In the genomic region with DNA sequence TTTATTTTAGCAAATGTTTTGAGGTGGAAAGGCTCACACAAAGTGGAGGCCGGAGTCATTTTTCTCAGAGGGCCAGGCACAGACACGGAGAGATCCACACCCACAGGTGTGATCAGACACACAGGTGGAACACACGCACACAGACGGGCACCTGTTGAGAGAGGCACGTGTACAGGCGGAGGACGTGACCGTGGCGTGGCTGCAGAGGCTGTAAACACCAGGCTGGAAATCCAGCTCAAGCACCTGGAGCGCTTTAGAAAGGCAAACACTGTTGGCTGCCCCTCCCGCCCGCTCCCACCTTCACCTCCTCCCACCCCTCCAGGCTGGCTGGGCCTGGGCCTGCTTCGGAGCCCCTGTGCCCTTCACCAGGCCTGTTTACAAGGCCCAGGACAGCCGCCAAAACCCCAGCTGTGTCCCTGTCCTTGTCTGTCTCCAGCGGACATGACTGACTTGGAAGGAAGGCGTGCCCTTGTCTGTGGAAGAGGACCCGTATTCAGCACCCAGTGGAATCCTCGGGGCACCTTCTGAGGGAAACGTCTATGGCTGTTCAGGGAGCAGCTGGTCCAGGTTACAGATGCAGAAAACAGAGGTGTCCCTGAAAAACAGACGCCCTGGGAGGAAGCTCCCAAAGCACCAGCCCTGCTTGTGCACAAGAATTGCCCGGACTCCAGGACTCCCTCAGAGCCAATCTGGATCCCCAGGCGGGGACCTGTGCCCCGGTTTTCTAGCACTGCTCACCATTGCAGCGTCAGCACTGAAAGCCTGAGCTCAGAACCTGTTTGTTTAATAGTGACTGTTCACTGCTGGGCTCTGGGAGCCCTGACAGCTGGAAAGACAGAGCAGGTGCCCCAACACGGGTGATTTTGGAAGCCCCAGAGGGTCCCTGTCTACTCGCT, we compare ENCODE assay signal across 1 cellular context.
TF ChIP-seq lines count a peak whose summit lies in the region.

No MANE protein-coding gene starts in this region.

TF ChIP-seq in HepG2, 621 proteins besides CTCF, POLR2A, EP300 and RAD21 (continued from another document and continues in another):
- TF ChIP-seq, protein P1, sequence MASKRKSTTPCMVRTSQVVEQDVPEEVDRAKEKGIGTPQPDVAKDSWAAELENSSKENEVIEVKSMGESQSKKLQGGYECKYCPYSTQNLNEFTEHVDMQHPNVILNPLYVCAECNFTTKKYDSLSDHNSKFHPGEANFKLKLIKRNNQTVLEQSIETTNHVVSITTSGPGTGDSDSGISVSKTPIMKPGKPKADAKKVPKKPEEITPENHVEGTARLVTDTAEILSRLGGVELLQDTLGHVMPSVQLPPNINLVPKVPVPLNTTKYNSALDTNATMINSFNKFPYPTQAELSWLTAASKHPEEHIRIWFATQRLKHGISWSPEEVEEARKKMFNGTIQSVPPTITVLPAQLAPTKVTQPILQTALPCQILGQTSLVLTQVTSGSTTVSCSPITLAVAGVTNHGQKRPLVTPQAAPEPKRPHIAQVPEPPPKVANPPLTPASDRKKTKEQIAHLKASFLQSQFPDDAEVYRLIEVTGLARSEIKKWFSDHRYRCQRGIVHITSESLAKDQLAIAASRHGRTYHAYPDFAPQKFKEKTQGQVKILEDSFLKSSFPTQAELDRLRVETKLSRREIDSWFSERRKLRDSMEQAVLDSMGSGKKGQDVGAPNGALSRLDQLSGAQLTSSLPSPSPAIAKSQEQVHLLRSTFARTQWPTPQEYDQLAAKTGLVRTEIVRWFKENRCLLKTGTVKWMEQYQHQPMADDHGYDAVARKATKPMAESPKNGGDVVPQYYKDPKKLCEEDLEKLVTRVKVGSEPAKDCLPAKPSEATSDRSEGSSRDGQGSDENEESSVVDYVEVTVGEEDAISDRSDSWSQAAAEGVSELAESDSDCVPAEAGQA (IDR thresholded peaks at IDR 0.05; ENCODE audit: low read depth) = no peak
- TF ChIP-seq, protein P1 (CRISPR knock-in tag; IDR thresholded peaks at IDR 0.05; ENCODE audit: borderline replicate concordance) = no peak
- TF ChIP-seq JUN (CRISPR knock-in tag; IDR thresholded peaks at IDR 0.05) (no peak), TCF12 (IDR thresholded peaks at IDR 0.05) (no peak), TCF12 (CRISPR knock-in tag; IDR thresholded peaks at IDR 0.05) (peak; percentile 67), ZNF713 (CRISPR knock-in tag; IDR thresholded peaks at IDR 0.05) (no peak), ZNF230 (CRISPR knock-in tag; IDR thresholded peaks at IDR 0.05) (no peak), NCOA1 (CRISPR knock-in tag; IDR thresholded peaks at IDR 0.05) (0 out of 2 replicates have a peak, but pooled peaks have one; percentile 10), HIVEP1 (CRISPR knock-in tag; IDR thresholded peaks at IDR 0.05) (peak; percentile 48; the same call in 1 of the 2 replicates), RARA (CRISPR knock-in tag; IDR thresholded peaks at IDR 0.05) (peak; percentile 63), MIER3 (CRISPR knock-in tag; IDR thresholded peaks at IDR 0.05; ENCODE audit: borderline replicate concordance) (no peak), ARNTL (CRISPR knock-in tag; IDR thresholded peaks at IDR 0.05) (peak; percentile 87; the same call in 1 of the 2 replicates), RELA (CRISPR knock-in tag; IDR thresholded peaks at IDR 0.05) (no peak; the same call in 1 of the 2 replicates), ZNF30 (CRISPR knock-in tag; IDR thresholded peaks at IDR 0.05) (peak; percentile 28; the same call in 1 of the 2 replicates), ZNF329 (CRISPR knock-in tag; IDR thresholded peaks at IDR 0.05; ENCODE audit: low read depth) (no peak), ZNF180 (CRISPR knock-in tag; IDR thresholded peaks at IDR 0.05; ENCODE audit: borderline replicate concordance, low read depth) (no peak), SNRNP70 (IDR thresholded peaks at IDR 0.05; ENCODE audit: low read depth, low read length) (no peak), FOXM1 (CRISPR knock-in tag; IDR thresholded peaks at IDR 0.05) (no peak)
- TF ChIP-seq, protein P2, sequence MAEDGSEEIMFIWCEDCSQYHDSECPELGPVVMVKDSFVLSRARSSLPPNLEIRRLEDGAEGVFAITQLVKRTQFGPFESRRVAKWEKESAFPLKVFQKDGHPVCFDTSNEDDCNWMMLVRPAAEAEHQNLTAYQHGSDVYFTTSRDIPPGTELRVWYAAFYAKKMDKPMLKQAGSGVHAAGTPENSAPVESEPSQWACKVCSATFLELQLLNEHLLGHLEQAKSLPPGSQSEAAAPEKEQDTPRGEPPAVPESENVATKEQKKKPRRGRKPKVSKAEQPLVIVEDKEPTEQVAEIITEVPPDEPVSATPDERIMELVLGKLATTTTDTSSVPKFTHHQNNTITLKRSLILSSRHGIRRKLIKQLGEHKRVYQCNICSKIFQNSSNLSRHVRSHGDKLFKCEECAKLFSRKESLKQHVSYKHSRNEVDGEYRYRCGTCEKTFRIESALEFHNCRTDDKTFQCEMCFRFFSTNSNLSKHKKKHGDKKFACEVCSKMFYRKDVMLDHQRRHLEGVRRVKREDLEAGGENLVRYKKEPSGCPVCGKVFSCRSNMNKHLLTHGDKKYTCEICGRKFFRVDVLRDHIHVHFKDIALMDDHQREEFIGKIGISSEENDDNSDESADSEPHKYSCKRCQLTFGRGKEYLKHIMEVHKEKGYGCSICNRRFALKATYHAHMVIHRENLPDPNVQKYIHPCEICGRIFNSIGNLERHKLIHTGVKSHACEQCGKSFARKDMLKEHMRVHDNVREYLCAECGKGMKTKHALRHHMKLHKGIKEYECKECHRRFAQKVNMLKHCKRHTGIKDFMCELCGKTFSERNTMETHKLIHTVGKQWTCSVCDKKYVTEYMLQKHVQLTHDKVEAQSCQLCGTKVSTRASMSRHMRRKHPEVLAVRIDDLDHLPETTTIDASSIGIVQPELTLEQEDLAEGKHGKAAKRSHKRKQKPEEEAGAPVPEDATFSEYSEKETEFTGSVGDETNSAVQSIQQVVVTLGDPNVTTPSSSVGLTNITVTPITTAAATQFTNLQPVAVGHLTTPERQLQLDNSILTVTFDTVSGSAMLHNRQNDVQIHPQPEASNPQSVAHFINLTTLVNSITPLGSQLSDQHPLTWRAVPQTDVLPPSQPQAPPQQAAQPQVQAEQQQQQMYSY (CRISPR knock-in tag; IDR thresholded peaks at IDR 0.05) = peak; percentile 12; the same call in 1 of the 2 replicates
- TF ChIP-seq, protein P3, sequence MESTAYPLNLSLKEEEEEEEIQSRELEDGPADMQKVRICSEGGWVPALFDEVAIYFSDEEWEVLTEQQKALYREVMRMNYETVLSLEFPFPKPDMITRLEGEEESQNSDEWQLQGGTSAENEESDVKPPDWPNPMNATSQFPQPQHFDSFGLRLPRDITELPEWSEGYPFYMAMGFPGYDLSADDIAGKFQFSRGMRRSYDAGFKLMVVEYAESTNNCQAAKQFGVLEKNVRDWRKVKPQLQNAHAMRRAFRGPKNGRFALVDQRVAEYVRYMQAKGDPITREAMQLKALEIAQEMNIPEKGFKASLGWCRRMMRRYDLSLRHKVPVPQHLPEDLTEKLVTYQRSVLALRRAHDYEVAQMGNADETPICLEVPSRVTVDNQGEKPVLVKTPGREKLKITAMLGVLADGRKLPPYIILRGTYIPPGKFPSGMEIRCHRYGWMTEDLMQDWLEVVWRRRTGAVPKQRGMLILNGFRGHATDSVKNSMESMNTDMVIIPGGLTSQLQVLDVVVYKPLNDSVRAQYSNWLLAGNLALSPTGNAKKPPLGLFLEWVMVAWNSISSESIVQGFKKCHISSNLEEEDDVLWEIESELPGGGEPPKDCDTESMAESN (CRISPR knock-in tag; conservative IDR thresholded peaks at IDR 0.05) = no peak
- TF ChIP-seq, protein P4, sequence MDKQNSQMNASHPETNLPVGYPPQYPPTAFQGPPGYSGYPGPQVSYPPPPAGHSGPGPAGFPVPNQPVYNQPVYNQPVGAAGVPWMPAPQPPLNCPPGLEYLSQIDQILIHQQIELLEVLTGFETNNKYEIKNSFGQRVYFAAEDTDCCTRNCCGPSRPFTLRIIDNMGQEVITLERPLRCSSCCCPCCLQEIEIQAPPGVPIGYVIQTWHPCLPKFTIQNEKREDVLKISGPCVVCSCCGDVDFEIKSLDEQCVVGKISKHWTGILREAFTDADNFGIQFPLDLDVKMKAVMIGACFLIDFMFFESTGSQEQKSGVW (CRISPR knock-in tag; IDR thresholded peaks at IDR 0.05; ENCODE audit: borderline replicate concordance) = no peak
- TF ChIP-seq, protein P5, sequence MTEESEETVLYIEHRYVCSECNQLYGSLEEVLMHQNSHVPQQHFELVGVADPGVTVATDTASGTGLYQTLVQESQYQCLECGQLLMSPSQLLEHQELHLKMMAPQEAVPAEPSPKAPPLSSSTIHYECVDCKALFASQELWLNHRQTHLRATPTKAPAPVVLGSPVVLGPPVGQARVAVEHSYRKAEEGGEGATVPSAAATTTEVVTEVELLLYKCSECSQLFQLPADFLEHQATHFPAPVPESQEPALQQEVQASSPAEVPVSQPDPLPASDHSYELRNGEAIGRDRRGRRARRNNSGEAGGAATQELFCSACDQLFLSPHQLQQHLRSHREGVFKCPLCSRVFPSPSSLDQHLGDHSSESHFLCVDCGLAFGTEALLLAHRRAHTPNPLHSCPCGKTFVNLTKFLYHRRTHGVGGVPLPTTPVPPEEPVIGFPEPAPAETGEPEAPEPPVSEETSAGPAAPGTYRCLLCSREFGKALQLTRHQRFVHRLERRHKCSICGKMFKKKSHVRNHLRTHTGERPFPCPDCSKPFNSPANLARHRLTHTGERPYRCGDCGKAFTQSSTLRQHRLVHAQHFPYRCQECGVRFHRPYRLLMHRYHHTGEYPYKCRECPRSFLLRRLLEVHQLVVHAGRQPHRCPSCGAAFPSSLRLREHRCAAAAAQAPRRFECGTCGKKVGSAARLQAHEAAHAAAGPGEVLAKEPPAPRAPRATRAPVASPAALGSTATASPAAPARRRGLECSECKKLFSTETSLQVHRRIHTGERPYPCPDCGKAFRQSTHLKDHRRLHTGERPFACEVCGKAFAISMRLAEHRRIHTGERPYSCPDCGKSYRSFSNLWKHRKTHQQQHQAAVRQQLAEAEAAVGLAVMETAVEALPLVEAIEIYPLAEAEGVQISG (CRISPR knock-in tag; IDR thresholded peaks at IDR 0.05) = peak; percentile 49; the same call in 1 of the 2 replicates
- TF ChIP-seq, protein P6, sequence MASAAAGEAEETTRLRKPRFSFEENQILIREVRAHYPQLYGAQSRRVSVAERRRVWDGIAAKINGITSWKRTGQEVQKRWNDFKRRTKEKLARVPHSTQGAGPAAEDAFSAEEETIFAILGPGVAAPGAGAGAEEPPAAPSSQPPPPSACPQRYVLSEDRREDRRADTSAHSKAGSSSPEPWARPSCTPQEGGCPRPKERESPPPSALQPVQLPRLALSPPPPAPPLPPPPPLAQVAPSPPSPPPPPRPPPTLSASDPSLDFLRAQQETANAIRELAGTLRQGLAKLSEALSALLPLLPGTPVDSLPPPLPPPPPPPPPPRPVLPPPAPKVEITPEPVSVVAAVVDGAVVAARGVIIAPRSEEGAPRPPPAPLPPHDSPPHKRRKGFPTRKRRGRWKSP (CRISPR knock-in tag; IDR thresholded peaks at IDR 0.05) = no peak
- TF ChIP-seq, protein P7, sequence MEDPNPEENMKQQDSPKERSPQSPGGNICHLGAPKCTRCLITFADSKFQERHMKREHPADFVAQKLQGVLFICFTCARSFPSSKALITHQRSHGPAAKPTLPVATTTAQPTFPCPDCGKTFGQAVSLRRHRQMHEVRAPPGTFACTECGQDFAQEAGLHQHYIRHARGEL (CRISPR knock-in tag; IDR thresholded peaks at IDR 0.05) = no peak
- TF ChIP-seq, protein P8, sequence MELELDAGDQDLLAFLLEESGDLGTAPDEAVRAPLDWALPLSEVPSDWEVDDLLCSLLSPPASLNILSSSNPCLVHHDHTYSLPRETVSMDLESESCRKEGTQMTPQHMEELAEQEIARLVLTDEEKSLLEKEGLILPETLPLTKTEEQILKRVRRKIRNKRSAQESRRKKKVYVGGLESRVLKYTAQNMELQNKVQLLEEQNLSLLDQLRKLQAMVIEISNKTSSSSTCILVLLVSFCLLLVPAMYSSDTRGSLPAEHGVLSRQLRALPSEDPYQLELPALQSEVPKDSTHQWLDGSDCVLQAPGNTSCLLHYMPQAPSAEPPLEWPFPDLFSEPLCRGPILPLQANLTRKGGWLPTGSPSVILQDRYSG (CRISPR knock-in tag; IDR thresholded peaks at IDR 0.05) = no peak
- TF ChIP-seq, protein P9, sequence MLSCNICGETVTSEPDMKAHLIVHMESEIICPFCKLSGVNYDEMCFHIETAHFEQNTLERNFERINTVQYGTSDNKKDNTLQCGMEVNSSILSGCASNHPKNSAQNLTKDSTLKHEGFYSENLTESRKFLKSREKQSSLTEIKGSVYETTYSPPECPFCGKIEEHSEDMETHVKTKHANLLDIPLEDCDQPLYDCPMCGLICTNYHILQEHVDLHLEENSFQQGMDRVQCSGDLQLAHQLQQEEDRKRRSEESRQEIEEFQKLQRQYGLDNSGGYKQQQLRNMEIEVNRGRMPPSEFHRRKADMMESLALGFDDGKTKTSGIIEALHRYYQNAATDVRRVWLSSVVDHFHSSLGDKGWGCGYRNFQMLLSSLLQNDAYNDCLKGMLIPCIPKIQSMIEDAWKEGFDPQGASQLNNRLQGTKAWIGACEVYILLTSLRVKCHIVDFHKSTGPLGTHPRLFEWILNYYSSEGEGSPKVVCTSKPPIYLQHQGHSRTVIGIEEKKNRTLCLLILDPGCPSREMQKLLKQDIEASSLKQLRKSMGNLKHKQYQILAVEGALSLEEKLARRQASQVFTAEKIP (CRISPR knock-in tag; IDR thresholded peaks at IDR 0.05; ENCODE audit: borderline replicate concordance) = no peak
- TF ChIP-seq, protein P10, sequence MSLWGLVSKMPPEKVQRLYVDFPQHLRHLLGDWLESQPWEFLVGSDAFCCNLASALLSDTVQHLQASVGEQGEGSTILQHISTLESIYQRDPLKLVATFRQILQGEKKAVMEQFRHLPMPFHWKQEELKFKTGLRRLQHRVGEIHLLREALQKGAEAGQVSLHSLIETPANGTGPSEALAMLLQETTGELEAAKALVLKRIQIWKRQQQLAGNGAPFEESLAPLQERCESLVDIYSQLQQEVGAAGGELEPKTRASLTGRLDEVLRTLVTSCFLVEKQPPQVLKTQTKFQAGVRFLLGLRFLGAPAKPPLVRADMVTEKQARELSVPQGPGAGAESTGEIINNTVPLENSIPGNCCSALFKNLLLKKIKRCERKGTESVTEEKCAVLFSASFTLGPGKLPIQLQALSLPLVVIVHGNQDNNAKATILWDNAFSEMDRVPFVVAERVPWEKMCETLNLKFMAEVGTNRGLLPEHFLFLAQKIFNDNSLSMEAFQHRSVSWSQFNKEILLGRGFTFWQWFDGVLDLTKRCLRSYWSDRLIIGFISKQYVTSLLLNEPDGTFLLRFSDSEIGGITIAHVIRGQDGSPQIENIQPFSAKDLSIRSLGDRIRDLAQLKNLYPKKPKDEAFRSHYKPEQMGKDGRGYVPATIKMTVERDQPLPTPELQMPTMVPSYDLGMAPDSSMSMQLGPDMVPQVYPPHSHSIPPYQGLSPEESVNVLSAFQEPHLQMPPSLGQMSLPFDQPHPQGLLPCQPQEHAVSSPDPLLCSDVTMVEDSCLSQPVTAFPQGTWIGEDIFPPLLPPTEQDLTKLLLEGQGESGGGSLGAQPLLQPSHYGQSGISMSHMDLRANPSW (CRISPR knock-in tag; IDR thresholded peaks at IDR 0.05; ENCODE audit: borderline replicate concordance) = no peak
